ENCODE assay signal across 36 cellular contexts in genomic region chr14:71384007-71384605, GRCh38.
DNase-seq lines count a peak whose midpoint lies in the region; ATAC-seq, FAIRE-seq and TF ChIP-seq lines count a peak whose summit lies in the region.
"Had no signal": no experiment of that assay in that cellular context is flagged by ENCODE, and none has a peak within 500 bp of the region (broad histone marks: within the 10 kb centered on the region; RNA-seq: fewer than 3 reads in every experiment).

No MANE protein-coding gene starts in this region.

- DNase-seq in activated CD4-positive, alpha-beta T cell treated with anti-CD3 and anti-CD28 coated beads, Interleukin-2, amount 10 ng/mL, durations not matched to agents 24 days and 14 days: peak; percentile 46
- DNase-seq in activated CD4-positive, alpha-beta T cell treated with anti-CD3 and anti-CD28 coated beads, Interleukin-2, amount 10 ng/mL, durations not matched to agents 7 days and 5 days: no peak
- no peak for DNase-seq in chondrocyte (ENCODE audit: low spot score)
- no peak for DNase-seq in mucosa of descending colon
- no peak for DNase-seq in tibial artery
- DNase-seq in GM12892 (ENCODE audit: insufficient read length): no peak
- no peak for DNase-seq in CD8-positive, alpha-beta memory T cell
- no peak for DNase-seq in NCI-H446 treated with DMSO at 0.1 percent for 48 hours (lab: John Stamatoyannopoulos, UW)
- DNase-seq: 8988T; activated CD4-positive, alpha-beta T cell treated with anti-CD3 and anti-CD28 coated beads for 4 hours; activated CD8-positive, alpha-beta memory T cell treated with anti-CD3 and anti-CD28 coated beads for 24 hours; activated effector memory CD4-positive, alpha-beta T cell treated with Interleukin-2 at 50 U/mL for 16 hours; activated T-cell treated with anti-CD3 and anti-CD28 coated beads for 4 hours; anterior cingulate cortex; colonic mucosa; effector CD8-positive, alpha-beta T cell; H7; Karpas-422; left ventricle myocardium superior; midbrain; naive thymus-derived CD8-positive, alpha-beta T cell; NCI-H1417 treated with DMSO at 0.1 percent for 48 hours; NCI-H2081 treated with DMSO at 0.1 percent for 48 hours; NCI-H2227 treated with DMSO at 0.1 percent for 48 hours; Peyer's patch; SHP77; stimulated activated CD4-positive, alpha-beta T cell treated with anti-CD3 and anti-CD28 coated beads, Interleukin-4, amount 100 ng/mL, for 24 hours; upper lobe of right lung had no signal

- no peaks in the 10 kb centered on the region for H3K27me3 ChIP-seq in tibial artery
- no peaks in the 10 kb centered on the region for H3K27me3 ChIP-seq in CD8-positive, alpha-beta memory T cell (ENCODE audit: insufficient read depth, low read length, poor library complexity, severe bottlenecking)
- H3K27me3 ChIP-seq: colonic mucosa, Peyer's patch, upper lobe of right lung had no signal

- no peaks in the 10 kb centered on the region for H3K27me3 Mint-ChIP-seq in activated CD4-positive, alpha-beta T cell treated with anti-CD3 and anti-CD28 coated beads, Interleukin-2, amount 10 ng/mL, durations not matched to agents 24 days and 14 days
- no peaks in the 10 kb centered on the region for H3K27me3 Mint-ChIP-seq in activated CD4-positive, alpha-beta T cell treated with anti-CD3 and anti-CD28 coated beads, Interleukin-2, amount 10 ng/mL, durations not matched to agents 7 days and 5 days
- no peaks in the 10 kb centered on the region for H3K27me3 Mint-ChIP-seq in chondrocyte (ENCODE audit: low read depth)
- no peaks in the 10 kb centered on the region for H3K27me3 Mint-ChIP-seq in CD8-positive, alpha-beta memory T cell
- H3K27me3 Mint-ChIP-seq: activated naive CD8-positive, alpha-beta T cell; naive thymus-derived CD8-positive, alpha-beta T cell had no signal

- CTCF ChIA-PET in activated CD4-positive, alpha-beta T cell treated with anti-CD3 and anti-CD28 coated beads, Interleukin-2, amount 10 ng/mL, durations not matched to agents 7 days and 5 days (lab: Charles Lee): interaction anchor here (0.6 kb wide), 1 partner anchor 64 kb away, joined by 3 read pairs; the partner anchor contains the start of gene SIPA1L1
- CTCF ChIA-PET in CD8-positive, alpha-beta memory T cell (lab: Charles Lee): no interaction called here

- no peak for TF ChIP-seq POLR2A in GM12892 (IDR thresholded peaks at IDR 0.05; ENCODE audit: low read depth, low read length)

- no peaks in the 10 kb centered on the region for H3K9me3 ChIP-seq in mucosa of descending colon
- no peaks in the 10 kb centered on the region for H3K9me3 ChIP-seq in tibial artery
- H3K9me3 ChIP-seq in CD8-positive, alpha-beta memory T cell (ENCODE audit: low read length): no peaks in the 10 kb centered on the region
- H3K9me3 ChIP-seq: colonic mucosa, Peyer's patch, upper lobe of right lung had no signal

- no peak for FAIRE-seq in GM12892 (lab: Jason Lieb, UNC)
- FAIRE-seq: bronchial epithelial cell, D721Med, GM18507, GM19239, HepG2 had no signal

- H3K4me3 ChIP-seq in mucosa of descending colon (no peak overlapping the region), tibial artery (no peak overlapping the region)
- no peak overlapping the region for H3K4me3 ChIP-seq in CD8-positive, alpha-beta memory T cell (ENCODE audit: low read length)
- H3K4me3 ChIP-seq: colonic mucosa, Peyer's patch, upper lobe of right lung had no signal

- peak; percentile 29 for ATAC-seq in mucosa of descending colon
- ATAC-seq: HepG2; left ventricle myocardium superior; naive thymus-derived CD8-positive, alpha-beta T cell; upper lobe of right lung had no signal

- no peak overlapping the region for H3K27ac Mint-ChIP-seq in activated CD4-positive, alpha-beta T cell treated with anti-CD3 and anti-CD28 coated beads, Interleukin-2, amount 10 ng/mL, durations not matched to agents 24 days and 14 days
- no peak overlapping the region for H3K27ac Mint-ChIP-seq in activated CD4-positive, alpha-beta T cell treated with anti-CD3 and anti-CD28 coated beads, Interleukin-2, amount 10 ng/mL, durations not matched to agents 7 days and 5 days
- peak overlapping the region; percentile 75 for H3K27ac Mint-ChIP-seq in chondrocyte (ENCODE audit: unreplicated experiment)
- no peak overlapping the region for H3K27ac Mint-ChIP-seq in CD8-positive, alpha-beta memory T cell

- H3K27ac ChIP-seq in tibial artery: peak overlapping the region; percentile 17 to 20
- H3K27ac ChIP-seq in CD8-positive, alpha-beta memory T cell (ENCODE audit: low read depth, low read length): no peak overlapping the region
- H3K27ac ChIP-seq: C4-2B, colonic mucosa, epithelial cell of prostate, Peyer's patch, upper lobe of right lung had no signal

- TF ChIP-seq CTCF in chondrocyte (IDR thresholded peaks at IDR 0.05) (no peak), mucosa of descending colon (IDR thresholded peaks at IDR 0.05) (no peak), tibial artery (IDR thresholded peaks at IDR 0.05) (no peak)

- peaks cover 25% of the 10 kb centered on the region for H3K36me3 Mint-ChIP-seq in activated CD4-positive, alpha-beta T cell treated with anti-CD3 and anti-CD28 coated beads, Interleukin-2, amount 10 ng/mL, durations not matched to agents 24 days and 14 days (ENCODE audit: low read depth)
- H3K36me3 Mint-ChIP-seq in activated CD4-positive, alpha-beta T cell treated with anti-CD3 and anti-CD28 coated beads, Interleukin-2, amount 10 ng/mL, durations not matched to agents 7 days and 5 days (ENCODE audit: low read depth): peaks cover 20% of the 10 kb centered on the region
- peaks cover 1% of the 10 kb centered on the region for H3K36me3 Mint-ChIP-seq in chondrocyte (ENCODE audit: low read depth)
- H3K36me3 Mint-ChIP-seq in CD8-positive, alpha-beta memory T cell: peaks cover 0 to 9% (median 2%) of the 10 kb centered on the region in 3 donors

- H3K9me3 Mint-ChIP-seq in activated CD4-positive, alpha-beta T cell treated with anti-CD3 and anti-CD28 coated beads, Interleukin-2, amount 10 ng/mL, durations not matched to agents 24 days and 14 days: no peaks in the 10 kb centered on the region
- H3K9me3 Mint-ChIP-seq in activated CD4-positive, alpha-beta T cell treated with anti-CD3 and anti-CD28 coated beads, Interleukin-2, amount 10 ng/mL, durations not matched to agents 7 days and 5 days: peaks cover 5% of the 10 kb centered on the region
- H3K9me3 Mint-ChIP-seq in chondrocyte (ENCODE audit: low read depth): no peaks in the 10 kb centered on the region
- H3K9me3 Mint-ChIP-seq in CD8-positive, alpha-beta memory T cell: no peaks in the 10 kb centered on the region

- POLR2A ChIA-PET in activated CD4-positive, alpha-beta T cell treated with anti-CD3 and anti-CD28 coated beads, Interleukin-2, amount 10 ng/mL, durations not matched to agents 7 days and 5 days (lab: Charles Lee): no interaction called here
- POLR2A ChIA-PET in CD8-positive, alpha-beta memory T cell (lab: Charles Lee): no interaction called here

- no peak overlapping the region for H3K4me3 Mint-ChIP-seq in activated CD4-positive, alpha-beta T cell treated with anti-CD3 and anti-CD28 coated beads, Interleukin-2, amount 10 ng/mL, durations not matched to agents 24 days and 14 days
- H3K4me3 Mint-ChIP-seq in activated CD4-positive, alpha-beta T cell treated with anti-CD3 and anti-CD28 coated beads, Interleukin-2, amount 10 ng/mL, durations not matched to agents 7 days and 5 days: no peak overlapping the region
- H3K4me3 Mint-ChIP-seq in chondrocyte (ENCODE audit: unreplicated experiment): no peak overlapping the region
- H3K4me3 Mint-ChIP-seq in CD8-positive, alpha-beta memory T cell: no peak overlapping the region
- H3K4me3 Mint-ChIP-seq: activated naive CD8-positive, alpha-beta T cell; naive thymus-derived CD8-positive, alpha-beta T cell had no signal

- intact Hi-C loops in activated CD4-positive, alpha-beta T cell treated with anti-CD3 and anti-CD28 coated beads, Interleukin-2, amount 10 ng/mL, durations not matched to agents 24 days and 14 days (cut with micrococcal nuclease): no loop called here
- intact Hi-C loops in mucosa of descending colon (cut with DNase I, micrococcal nuclease) (no loop called here), tibial artery (cut with DNase I; ENCODE audit: low total_unique reads) (no loop called here)

- H3K36me3 ChIP-seq in mucosa of descending colon (ENCODE audit: low read depth): no peaks in the 10 kb centered on the region
- no peaks in the 10 kb centered on the region for H3K36me3 ChIP-seq in tibial artery
- H3K36me3 ChIP-seq in CD8-positive, alpha-beta memory T cell (ENCODE audit: insufficient read depth, low read length): no peaks in the 10 kb centered on the region
- H3K36me3 ChIP-seq: colonic mucosa, Peyer's patch, upper lobe of right lung had no signal

- peaks cover 15% of the 10 kb centered on the region for H3K4me1 Mint-ChIP-seq in activated CD4-positive, alpha-beta T cell treated with anti-CD3 and anti-CD28 coated beads, Interleukin-2, amount 10 ng/mL, durations not matched to agents 24 days and 14 days
- peaks cover 8% of the 10 kb centered on the region for H3K4me1 Mint-ChIP-seq in activated CD4-positive, alpha-beta T cell treated with anti-CD3 and anti-CD28 coated beads, Interleukin-2, amount 10 ng/mL, durations not matched to agents 7 days and 5 days
- H3K4me1 Mint-ChIP-seq in chondrocyte (ENCODE audit: low read depth): peaks cover 79% of the 10 kb centered on the region
- peaks cover 28 to 72% (median 68%) of the 10 kb centered on the region in 3 donors for H3K4me1 Mint-ChIP-seq in CD8-positive, alpha-beta memory T cell

- H3K4me1 ChIP-seq in mucosa of descending colon (ENCODE audit: low read depth) (peaks cover 14% of the 10 kb centered on the region), tibial artery (peaks cover 0 to 44% (median 8%) of the 10 kb centered on the region in 4 donors)
- H3K4me1 ChIP-seq in CD8-positive, alpha-beta memory T cell (ENCODE audit: insufficient read depth, low read length): no peaks in the 10 kb centered on the region
- H3K4me1 ChIP-seq: colonic mucosa, Peyer's patch, upper lobe of right lung had no signal
